Comparison of ENCODE assay signal across 19 cellular contexts in the genomic region with DNA sequence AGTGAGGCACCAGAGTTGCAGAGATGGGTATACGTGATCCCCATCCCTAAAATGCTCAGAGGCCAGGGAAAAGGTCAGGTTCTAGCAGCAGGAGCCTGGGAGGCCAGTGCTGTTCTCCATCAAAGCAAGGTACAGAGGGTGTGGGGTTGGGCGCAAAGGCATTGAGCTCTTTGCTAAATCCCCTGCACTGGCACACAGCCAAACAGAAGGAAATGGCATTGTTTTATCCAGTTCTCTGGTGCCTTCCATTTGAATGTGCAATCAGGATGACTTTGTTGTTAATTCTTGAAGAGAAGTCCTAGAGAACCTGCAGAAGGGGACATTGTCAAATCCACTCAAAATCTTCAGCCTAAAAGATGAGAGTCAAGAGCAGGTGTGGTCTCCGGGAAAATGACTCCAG.
DNase-seq lines count a peak whose midpoint lies in the region; ATAC-seq, FAIRE-seq and TF ChIP-seq lines count a peak whose summit lies in the region.
"Had no signal": no experiment of that assay in that cellular context is flagged by ENCODE, and none has a peak within 500 bp of the region (broad histone marks: within the 10 kb centered on the region; RNA-seq: fewer than 3 reads in every experiment).

No MANE protein-coding gene starts in this region.

- H3K36me3 ChIP-seq in BE2C: no peaks in the 10 kb centered on the region
- H3K36me3 ChIP-seq in K562 (ENCODE audit: control insufficient read depth, insufficient read depth, low read length): no peaks in the 10 kb centered on the region
- no peaks in the 10 kb centered on the region for H3K36me3 ChIP-seq in MM.1S (replicated peaks; ENCODE audit: insufficient read depth, low read length)

- H3K9me3 Mint-ChIP-seq in osteocyte (ENCODE audit: unreplicated experiment): peaks cover 13% of the 10 kb centered on the region

- H3K79me2 ChIP-seq in K562 (ENCODE audit: control insufficient read depth, insufficient read depth, low read length) (no peaks in the 10 kb centered on the region), MM.1S (ENCODE audit: low read length) (no peaks in the 10 kb centered on the region)

- WGBS in K562 (ENCODE audit: insufficient coverage, low coverage, missing lambda C conversion rate): 0% methylated on average over 3 of the region's 3 CpGs

- no peak overlapping the region for H2AFZ ChIP-seq in K562 (ENCODE audit: low read depth, low read length)
- no peak overlapping the region for H2AFZ ChIP-seq in MM.1S (ENCODE audit: low read length)

- H3F3A ChIP-seq in MM.1S (ENCODE audit: insufficient read depth, low read length): no peaks in the 10 kb centered on the region

- H4K20me1 ChIP-seq in K562 (replicated peaks; ENCODE audit: control insufficient read depth, insufficient read depth, low read length) (no peaks in the 10 kb centered on the region), MM.1S (ENCODE audit: insufficient read depth, low read length) (no peaks in the 10 kb centered on the region)

- H3K4me1 ChIP-seq in BE2C (no peaks in the 10 kb centered on the region), K562 (replicated peaks in 1 of 2; ENCODE audit: control insufficient read depth in 2 of 2, insufficient read depth in 2 of 2, low read length in 2 of 2) (no peaks in the 10 kb centered on the region), MM.1S (ENCODE audit: low read length) (no peaks in the 10 kb centered on the region)

- in situ Hi-C loops in K562 (cut with MboI): no loop called here

- BruUV-seq in K562 (replicated peaks; lab: Mats Ljungman, UMichigan): no TSS peak

- POLR2A ChIA-PET in K562 (lab: Yijun Ruan, JAX): interaction anchor here (0.7 kb wide), 1 partner anchor 174 kb away, joined by 3 read pairs; no protein-coding TSS in a partner anchor

- FAIRE-seq in K562 (lab: Jason Lieb, UNC): no peak
- FAIRE-seq: G401.6, GM12891, HepG2, HTR-8/SVneo had no signal

- intact Hi-C loops in K562 (cut with micrococcal nuclease): no loop called here

- no peak overlapping the region for H3K4me3 Mint-ChIP-seq in osteocyte (ENCODE audit: unreplicated experiment)
- H3K4me3 Mint-ChIP-seq: CD4-positive, alpha-beta memory T cell; H9 had no signal

- H3K9me3 ChIP-seq in BE2C (no peaks in the 10 kb centered on the region), K562 (replicated peaks; ENCODE audit: control insufficient read depth, insufficient read depth, low read depth, low read length) (no peaks in the 10 kb centered on the region), MM.1S (replicated peaks; ENCODE audit: insufficient read depth, low read length) (no peaks in the 10 kb centered on the region)

- H3K4me3 ChIP-seq in BE2C (ENCODE audit: low read depth, low read length): no peak overlapping the region
- H3K4me3 ChIP-seq in K562: no peak overlapping the region
- no peak overlapping the region for H3K4me3 ChIP-seq in MM.1S (ENCODE audit: low read length)

- no peaks in the 10 kb centered on the region for H3K9me1 ChIP-seq in K562 (ENCODE audit: control insufficient read depth, insufficient read depth, low read length)

- H3K27ac Mint-ChIP-seq in osteocyte (ENCODE audit: unreplicated experiment): no peak overlapping the region
- H3K27ac Mint-ChIP-seq: CD4-positive, alpha-beta memory T cell; H9 had no signal

- H3K27me3 Mint-ChIP-seq in osteocyte (ENCODE audit: unreplicated experiment): peaks cover 7% of the 10 kb centered on the region

- DNase-seq in NCI-H524 (lab: John Stamatoyannopoulos, UW): peak; percentile 1 to 35
- DNase-seq in NCI-H524 treated with DMSO at 0.1 percent for 48 hours (lab: John Stamatoyannopoulos, UW): no peak
- peak; percentile 34 for DNase-seq in BE2C
- no peak for DNase-seq in K562 (ENCODE audit: extremely low read depth in 1 of 4, low spot score in 3 of 4)
- DNase-seq in osteocyte (ENCODE audit: extremely low spot score, unreplicated experiment): peak; percentile 40
- DNase-seq in C1 segment of cervical spinal cord (lab: John Stamatoyannopoulos, UW): no peak
- DNase-seq in MM.1S: no peak
- DNase-seq: 8988T; ACHN; CD4-positive, alpha-beta memory T cell; DMS79; EL; GOT3; H9 had no signal

- TF ChIP-seq CTCF in BE2C (IDR thresholded peaks at IDR 0.05; ENCODE audit: low read depth, low read length): no peak
- TF ChIP-seq CTCF in K562 (IDR thresholded peaks at IDR 0.05 in 2 of 3, conservative IDR thresholded peaks at IDR 0.05 in 1 of 3; ENCODE audit: insufficient read depth in 2 of 3, low read depth in 1 of 3, low read length in 3 of 3): no peak
- TF ChIP-seq CTCF in osteocyte (IDR thresholded peaks at IDR 0.05): no peak
- no peak for TF ChIP-seq CTCF in MM.1S (IDR thresholded peaks at IDR 0.05; ENCODE audit: low read length)

- H3K36me3 Mint-ChIP-seq in osteocyte (ENCODE audit: unreplicated experiment): no peaks in the 10 kb centered on the region
- H3K36me3 Mint-ChIP-seq: CD4-positive, alpha-beta memory T cell had no signal

- TF ChIP-seq RAD21 in K562 (CRISPR knock-in tag; conservative IDR thresholded peaks at IDR 0.05 in 1 of 2, IDR thresholded peaks at IDR 0.05 in 1 of 2): no peak

- no peak overlapping the region for H3K9ac ChIP-seq in K562 (ENCODE audit: insufficient read depth in 1 of 2, low read depth in 2 of 2, low read length in 2 of 2)
- no peak overlapping the region for H3K9ac ChIP-seq in MM.1S (ENCODE audit: low read length)

- TF ChIP-seq EP300 in K562 (IDR thresholded peaks at IDR 0.05; ENCODE audit: low read length): no peak

- no peaks in the 10 kb centered on the region for H3K4me1 Mint-ChIP-seq in osteocyte (ENCODE audit: unreplicated experiment)
- H3K4me1 Mint-ChIP-seq: CD4-positive, alpha-beta memory T cell; H9 had no signal

- H3K27me3 ChIP-seq in BE2C (no peaks in the 10 kb centered on the region), K562 (ENCODE audit: control insufficient read depth in 2 of 2, insufficient read depth in 2 of 2, low read length in 2 of 2) (no peaks in the 10 kb centered on the region), MM.1S (replicated peaks; ENCODE audit: insufficient read depth, low read length) (no peaks in the 10 kb centered on the region)

- no peaks in the 10 kb centered on the region for H3K9me2 ChIP-seq in MM.1S (replicated peaks; ENCODE audit: insufficient read depth, low read length)

- ATAC-seq in K562: no peak
- ATAC-seq: HepG2 had no signal

- H3K4me2 ChIP-seq in K562 (ENCODE audit: insufficient read depth, low read length): no peak overlapping the region
- H3K4me2 ChIP-seq in MM.1S (ENCODE audit: low read depth, low read length): no peak overlapping the region

- CTCF ChIA-PET in K562 (lab: Yijun Ruan, JAX; ENCODE audit: low intra/inter-chr PET ratio): no interaction called here

- H3K27ac ChIP-seq in K562 (ENCODE audit: extremely low read depth, low read depth, low read length) (no peak overlapping the region), MM.1S (ENCODE audit: low read length) (no peak overlapping the region)
- H3K27ac ChIP-seq: C4-2B had no signal

- TF ChIP-seq POLR2A in K562 (conservative IDR thresholded peaks at IDR 0.05): no peak

TF ChIP-seq in K562, 482 proteins besides CTCF, POLR2A, EP300 and RAD21:
- TF ChIP-seq CREB1 (IDR thresholded peaks at IDR 0.05) (no peak), CREB1 (CRISPR knock-in tag; IDR thresholded peaks at IDR 0.05) (no peak), NFIC (IDR thresholded peaks at IDR 0.05) (peak; percentile 36; the same call in 1 of the 2 replicates)

Comparison
In these comparisons a context has a peak if more than half of its experiments do, and no peak if none do; other contexts are left out.
1. DNase-seq: peak in NCI-H524 (2 of 2), BE2C (single experiment) and osteocyte (single experiment); none in NCI-H524 treated with DMSO at 0.1 percent for 48 hours (single experiment), K562 (0 of 4), C1 segment of cervical spinal cord (0 of 14) and MM.1S (single experiment).